In genomic region chr7:2314209-2314955, GRCh38 we compare ENCODE assay signal across 1 cellular context.
A peak's percentile ranks its signal among the peaks of the same experiment; 100 is the strongest.
TF ChIP-seq lines count a peak whose summit lies in the region.

Gene SNX8, minus strand, starts transcription at chr7:2314441. Its CDS starts 20 bp downstream, at chr7:2314421.

TF ChIP-seq in K562, 482 proteins besides CTCF, POLR2A, EP300 and RAD21 (continued from another document and continues in another):
- TF ChIP-seq ZNF511 (CRISPR knock-in tag; IDR thresholded peaks at IDR 0.05) (0 out of 2 replicates have a peak, but pooled peaks have one; percentile 27), POLR2AphosphoS5 (IDR thresholded peaks at IDR 0.05; ENCODE audit: control insufficient read depth, insufficient read depth, low read depth, low read length) (0 out of 2 replicates have a peak, but pooled peaks have one; percentile 34), MLX (CRISPR knock-in tag; conservative IDR thresholded peaks at IDR 0.05) (no peak), TSHZ1 (CRISPR knock-in tag; IDR thresholded peaks at IDR 0.05) (no peak), ESRRA (IDR thresholded peaks at IDR 0.05; ENCODE audit: borderline replicate concordance, low read depth) (no peak), FOXA3 (CRISPR knock-in tag; conservative IDR thresholded peaks at IDR 0.05 in 1 of 2, IDR thresholded peaks at IDR 0.05 in 1 of 2) (peak in 1 of 2 experiments; percentile 39; a peak in 1 of 4 replicates), E2F6 (IDR thresholded peaks at IDR 0.05; ENCODE audit: borderline replicate concordance in 1 of 2, extremely low read depth in 1 of 2, insufficient read depth in 1 of 2, insufficient read length in 1 of 2, low read depth in 1 of 2, low read length in 1 of 2, poor library complexity in 1 of 2, severe bottlenecking in 1 of 2) (peak; percentile 90 to 95), ZC3H11A (IDR thresholded peaks at IDR 0.05; ENCODE audit: low read depth, low read length) (no peak), PHF21A (IDR thresholded peaks at IDR 0.05; ENCODE audit: borderline replicate concordance, low read depth) (no peak), HDAC1 (IDR thresholded peaks at IDR 0.05) (peak in 1 of 2 experiments; percentile 99; a peak in 2 of 4 replicates), AFF1 (IDR thresholded peaks at IDR 0.05; ENCODE audit: low read depth in 1 of 2, partially characterized antibody in 2 of 2) (peak in 1 of 2 experiments; percentile 57), CHD1 (IDR thresholded peaks at IDR 0.05; ENCODE audit: low read length) (no peak), CREBBP (IDR thresholded peaks at IDR 0.05; ENCODE audit: low read depth, low read length) (peak; percentile 6), HLTF (IDR thresholded peaks at IDR 0.05) (no peak), ZNF318 (IDR thresholded peaks at IDR 0.05; ENCODE audit: borderline replicate concordance in 1 of 2, low read depth in 1 of 2) (peak in 1 of 2 experiments; percentile 75; a peak in 2 of 4 replicates), BRF2 (IDR thresholded peaks at IDR 0.05; ENCODE audit: borderline replicate concordance, insufficient read depth, insufficient read length) (no peak), USF2 (CRISPR knock-in tag; IDR thresholded peaks at IDR 0.05) (peak; percentile 85), TBP (optimal IDR thresholded peaks at IDR 0.05; ENCODE audit: low read depth, low read length) (peak; percentile 35), ZNF184 (CRISPR knock-in tag; IDR thresholded peaks at IDR 0.05) (no peak), DPF2 (IDR thresholded peaks at IDR 0.05) (peak; percentile 61), NFIC (IDR thresholded peaks at IDR 0.05) (peak; percentile 38; the same call in 1 of the 2 replicates), THRA (IDR thresholded peaks at IDR 0.05) (no peak), ILK (tag; IDR thresholded peaks at IDR 0.05; ENCODE audit: borderline replicate concordance, low read depth) (no peak), FOXP4 (CRISPR knock-in tag; IDR thresholded peaks at IDR 0.05; ENCODE audit: borderline replicate concordance) (no peak), ZNF282 (CRISPR knock-in tag; IDR thresholded peaks at IDR 0.05) (0 out of 2 replicates have a peak, but pooled peaks have one; percentile 51), NFRKB (IDR thresholded peaks at IDR 0.05; ENCODE audit: low read depth) (no peak; the same call in 1 of the 2 replicates), ZBTB17 (CRISPR knock-in tag; IDR thresholded peaks at IDR 0.05) (no peak), ZNF354B (CRISPR knock-in tag; IDR thresholded peaks at IDR 0.05) (no peak), ZBTB8A (IDR thresholded peaks at IDR 0.05; ENCODE audit: partially characterized antibody) (no peak)
